18 cellular contexts compared by ENCODE assay signal in the genomic region with DNA sequence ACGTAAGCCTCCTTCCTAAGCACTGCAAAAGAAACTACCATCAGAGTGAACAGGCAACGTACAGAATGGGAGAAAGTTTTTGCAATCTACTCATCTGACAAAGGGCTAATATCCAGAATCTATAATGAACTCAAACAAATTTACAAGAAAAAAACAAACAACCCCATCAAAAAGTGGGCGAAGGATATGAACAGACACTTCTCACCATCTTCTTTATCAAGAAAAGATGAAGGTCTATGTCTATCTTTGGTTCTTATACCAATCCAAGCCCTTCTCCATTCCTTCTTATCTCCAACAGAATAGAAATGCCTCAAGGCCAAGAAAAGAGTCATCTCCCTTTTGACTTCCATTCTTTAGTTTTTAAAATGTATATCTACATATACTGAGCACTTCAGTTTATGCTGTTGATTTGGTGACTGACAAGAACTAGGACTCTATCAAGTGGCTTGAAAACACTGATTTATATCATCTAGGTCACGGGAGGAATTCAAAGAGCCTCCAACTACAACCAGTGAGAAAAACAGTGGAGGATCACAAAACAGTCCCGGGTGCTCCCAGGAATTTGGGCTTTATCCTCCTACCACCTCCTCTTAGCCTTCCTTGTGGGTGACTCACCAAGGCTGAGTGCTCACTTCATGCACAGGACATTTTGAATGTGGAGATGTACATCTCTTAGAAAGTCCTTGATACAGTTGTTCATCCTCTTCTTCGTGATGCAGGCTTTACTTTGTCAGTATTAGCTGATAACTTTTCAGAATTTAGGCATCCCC. TPM values are rescaled to one million over a fixed set of nuclear protein-coding genes. Genes with fewer than 3 reads are reported as not detected.
DNase-seq lines count a peak whose midpoint lies in the region; ATAC-seq, FAIRE-seq and TF ChIP-seq lines count a peak whose summit lies in the region.
"Had no signal": no experiment of that assay in that cellular context is flagged by ENCODE, and none has a peak within 500 bp of the region (broad histone marks: within the 10 kb centered on the region; RNA-seq: fewer than 3 reads in every experiment).

No MANE protein-coding gene starts in this region.

- H3K4me1 ChIP-seq in CD4-positive, alpha-beta memory T cell (ENCODE audit: insufficient read depth, low read length), result peaks cover 16% of the 10 kb centered on the region
- peaks cover 5 to 23% of the 10 kb centered on the region in 2 experiments; a peak in 3 of 4 replicates for H3K4me1 ChIP-seq in HCT116 (ENCODE audit: control insufficient read depth in 1 of 2, insufficient read depth in 2 of 2, low read length in 2 of 2)
- peaks cover 7 to 18% of the 10 kb centered on the region in 2 experiments; a peak in 4 of 5 replicates for H3K4me1 ChIP-seq in K562 (replicated peaks in 1 of 2; ENCODE audit: control insufficient read depth in 2 of 2, insufficient read depth in 2 of 2, low read length in 2 of 2)
- peaks cover 12% of the 10 kb centered on the region for H3K4me1 ChIP-seq in PC-9 (replicated peaks; ENCODE audit: insufficient read depth)

- DNase-seq in CD4-positive, alpha-beta memory T cell, result no peak
- DNase-seq in HCT116 (ENCODE audit: low read depth, low spot score) (no peak), K562 (ENCODE audit: extremely low read depth in 1 of 4, low spot score in 3 of 4) (no peak), islet precursor cell (peak; percentile 73), left lobe of liver (ENCODE audit: low spot score) (no peak), PC-9 (no peak)
- no peak for DNase-seq in activated T-cell treated with anti-CD3 and anti-CD28 coated beads, Interleukin-2, amount 50 U/mL, for 72 hours
- DNase-seq: activated CD8-positive, alpha-beta memory T cell treated with anti-CD3 and anti-CD28 coated beads for 24 hours; activated gamma-delta T cell treated with Interleukin-2 at 50 U/mL for 16 hours; central memory CD4-positive, alpha-beta T cell; KBM-7; NCI-H1436; NCI-H446 had no signal

- no peak for ATAC-seq in HCT116
- ATAC-seq in K562, result no peak
- no peak for ATAC-seq in HG03196 (IDR thresholded peaks at IDR 0.05; ENCODE audit: unreplicated experiment)
- ATAC-seq in left lobe of liver, result no peak
- no peak for ATAC-seq in activated T-cell treated with anti-CD3 and anti-CD28 coated beads, Interleukin-2, amount 50 U/mL, for 72 hours (replicated peaks in 1 of 2)

- H3K9ac ChIP-seq in HCT116 (ENCODE audit: low read length) (no peak overlapping the region), K562 (ENCODE audit: insufficient read depth in 1 of 2, low read depth in 2 of 2, low read length in 2 of 2) (no peak overlapping the region)

- H3K27ac Mint-ChIP-seq in CD4-positive, alpha-beta memory T cell, result peak overlapping the region in 6 of 7 donors; percentile 28 to 73 (median 50)
- H3K27ac Mint-ChIP-seq in activated T-cell treated with anti-CD3 and anti-CD28 coated beads, Interleukin-2, amount 50 U/mL, for 72 hours, result no peak overlapping the region

- H3K36me3 Mint-ChIP-seq in CD4-positive, alpha-beta memory T cell, result peaks cover 0 to 20% of the 10 kb centered on the region in 2 donors
- peaks cover 0 to 1% of the 10 kb centered on the region in 2 donors for H3K36me3 Mint-ChIP-seq in activated T-cell treated with anti-CD3 and anti-CD28 coated beads, Interleukin-2, amount 50 U/mL, for 72 hours (ENCODE audit: insufficient read depth in 2 of 2)
- H3K36me3 Mint-ChIP-seq: CD4-positive, CD25-positive, alpha-beta regulatory T cell had no signal

- no peaks in the 10 kb centered on the region for H3K9me3 Mint-ChIP-seq in CD4-positive, alpha-beta memory T cell
- no peaks in the 10 kb centered on the region for H3K9me3 Mint-ChIP-seq in activated T-cell treated with anti-CD3 and anti-CD28 coated beads, Interleukin-2, amount 50 U/mL, for 72 hours
- H3K9me3 Mint-ChIP-seq: CD4-positive, CD25-positive, alpha-beta regulatory T cell had no signal

- TF ChIP-seq POLR2A in HCT116 (IDR thresholded peaks at IDR 0.05; ENCODE audit: borderline replicate concordance, extremely low read depth, insufficient read depth, insufficient read length), result no peak
- TF ChIP-seq POLR2A in K562 (conservative IDR thresholded peaks at IDR 0.05), result no peak

- CTCF ChIA-PET in CD4-positive, alpha-beta memory T cell (lab: Charles Lee; ENCODE audit: partially characterized antibody), result interaction anchor here (0.9 kb wide), 1 partner anchor 635 kb away, joined by 3 read pairs; no protein-coding TSS in a partner anchor
- CTCF ChIA-PET in HCT116 (lab: Charles Lee) (no interaction called here), K562 (lab: Yijun Ruan, JAX; ENCODE audit: low intra/inter-chr PET ratio) (no interaction called here), PC-9 (lab: Charles Lee) (no interaction called here)

- H3K4me3 ChIP-seq in CD4-positive, alpha-beta memory T cell (ENCODE audit: low read length in 2 of 2), result no peak overlapping the region
- no peak overlapping the region for H3K4me3 ChIP-seq in HCT116 (replicated peaks in 1 of 2; ENCODE audit: low read depth in 1 of 2, low read length in 2 of 2)
- no peak overlapping the region for H3K4me3 ChIP-seq in K562
- H3K4me3 ChIP-seq in PC-9, result no peak overlapping the region
- H3K4me3 ChIP-seq: SK-N-MC had no signal

- 29% methylated on average over 6 of the region's 6 CpGs for WGBS in K562 (ENCODE audit: insufficient coverage, low coverage, missing lambda C conversion rate)

- TF ChIP-seq EP300 in K562 (IDR thresholded peaks at IDR 0.05; ENCODE audit: low read length), result no peak

- H3K4me2 ChIP-seq in HCT116 (ENCODE audit: low read length) (0 out of 2 replicates have a peak overlapping the region, but pooled peaks have one; percentile 11), K562 (ENCODE audit: insufficient read depth, low read length) (no peak overlapping the region), PC-9 (no peak overlapping the region)

- no peaks in the 10 kb centered on the region for H3K27me3 Mint-ChIP-seq in CD4-positive, alpha-beta memory T cell
- no peaks in the 10 kb centered on the region for H3K27me3 Mint-ChIP-seq in activated T-cell treated with anti-CD3 and anti-CD28 coated beads, Interleukin-2, amount 50 U/mL, for 72 hours (ENCODE audit: low read depth)
- H3K27me3 Mint-ChIP-seq: CD4-positive, CD25-positive, alpha-beta regulatory T cell had no signal

- H2AFZ ChIP-seq in HCT116 (ENCODE audit: low read depth, low read length, poor library complexity, severe bottlenecking) (peak overlapping the region; percentile 52), K562 (ENCODE audit: low read depth, low read length) (no peak overlapping the region), PC-9 (no peak overlapping the region)

- no peak for FAIRE-seq in K562 (lab: Jason Lieb, UNC)
- FAIRE-seq: TTC549 had no signal

- H3F3A ChIP-seq in PC-9 (ENCODE audit: insufficient read depth, low read depth), result no peaks in the 10 kb centered on the region

- no peaks in the 10 kb centered on the region for H3K36me3 ChIP-seq in CD4-positive, alpha-beta memory T cell (ENCODE audit: insufficient read depth, low read length)
- no peaks in the 10 kb centered on the region for H3K36me3 ChIP-seq in HCT116 (ENCODE audit: control insufficient read depth in 1 of 2, insufficient read depth in 2 of 2, low read length in 2 of 2)
- H3K36me3 ChIP-seq in K562 (ENCODE audit: control insufficient read depth, insufficient read depth, low read length), result no peaks in the 10 kb centered on the region
- no peaks in the 10 kb centered on the region for H3K36me3 ChIP-seq in PC-9 (ENCODE audit: low read depth)

- H3K4me3 Mint-ChIP-seq in CD4-positive, alpha-beta memory T cell, result peak overlapping the region in 7 of 8 donors; percentile 9 to 69 (median 21)
- H3K4me3 Mint-ChIP-seq in activated T-cell treated with anti-CD3 and anti-CD28 coated beads, Interleukin-2, amount 50 U/mL, for 72 hours, result no peak overlapping the region
- H3K4me3 Mint-ChIP-seq: CD4-positive, CD25-positive, alpha-beta regulatory T cell had no signal

- no peaks in the 10 kb centered on the region for H3K27me3 ChIP-seq in CD4-positive, alpha-beta memory T cell (ENCODE audit: insufficient read depth, low read length)
- no peaks in the 10 kb centered on the region for H3K27me3 ChIP-seq in HCT116 (ENCODE audit: insufficient read depth, low read length)
- H3K27me3 ChIP-seq in K562 (ENCODE audit: control insufficient read depth in 2 of 2, insufficient read depth in 2 of 2, low read length in 2 of 2), result peaks cover 0 to 8% of the 10 kb centered on the region in 2 experiments; a peak in 1 of 5 replicates
- H3K27me3 ChIP-seq in PC-9 (ENCODE audit: insufficient read depth, low read depth), result no peaks in the 10 kb centered on the region

- no peaks in the 10 kb centered on the region for H3K9me2 ChIP-seq in HCT116 (ENCODE audit: insufficient read depth)
- no peaks in the 10 kb centered on the region; the same call in 1 of the 2 replicates for H3K9me2 ChIP-seq in PC-9 (ENCODE audit: insufficient read depth)

- TF ChIP-seq CTCF in HCT116 (IDR thresholded peaks at IDR 0.05 in 2 of 3, conservative IDR thresholded peaks at IDR 0.05 in 1 of 3; ENCODE audit: borderline replicate concordance in 1 of 3, insufficient read depth in 1 of 3, low read depth in 2 of 3, low read length in 2 of 3) (no peak), K562 (IDR thresholded peaks at IDR 0.05 in 2 of 3, conservative IDR thresholded peaks at IDR 0.05 in 1 of 3; ENCODE audit: insufficient read depth in 2 of 3, low read depth in 1 of 3, low read length in 3 of 3) (no peak), PC-9 (conservative IDR thresholded peaks at IDR 0.05) (no peak)

- RAD21 ChIA-PET in HCT116 (lab: Charles Lee; ENCODE audit: low non-redundant PET in 1 of 2, low total read pairs in 2 of 2, uncharacterized antibody in 2 of 2, unreplicated experiment in 2 of 2), result no interaction called here

- intact Hi-C loops in CD4-positive, alpha-beta memory T cell (cut with micrococcal nuclease), result no loop called here
- intact Hi-C loops in HCT116 (cut with micrococcal nuclease), result loop anchor here (2.0 to 10.0 kb wide), 2 partner anchors 20 to 488 kb away; no protein-coding TSS in a partner anchor
- intact Hi-C loops in K562 (cut with micrococcal nuclease), result loop anchor here (1.0 kb wide), 1 partner anchor 11 kb away; no protein-coding TSS in a partner anchor
- intact Hi-C loops in PC-9 (cut with micrococcal nuclease; ENCODE audit: unreplicated experiment), result no loop called here

- H3K9me1 ChIP-seq in K562 (ENCODE audit: control insufficient read depth, insufficient read depth, low read length), result no peaks in the 10 kb centered on the region

- H4K20me1 ChIP-seq in HCT116 (ENCODE audit: insufficient read depth) (no peaks in the 10 kb centered on the region), K562 (replicated peaks; ENCODE audit: control insufficient read depth, insufficient read depth, low read length) (no peaks in the 10 kb centered on the region), PC-9 (ENCODE audit: insufficient read depth) (no peaks in the 10 kb centered on the region)

- H3K27ac ChIP-seq in CD4-positive, alpha-beta memory T cell (ENCODE audit: low read depth, low read length), result no peak overlapping the region
- H3K27ac ChIP-seq in HCT116 (ENCODE audit: low read depth, low read length) (no peak overlapping the region), K562 (ENCODE audit: extremely low read depth, low read depth, low read length) (no peak overlapping the region), PC-9 (no peak overlapping the region)
- H3K27ac ChIP-seq: SK-N-MC had no signal

- peaks cover 15 to 36% (median 23%) of the 10 kb centered on the region in 4 donors for H3K4me1 Mint-ChIP-seq in CD4-positive, alpha-beta memory T cell
- peaks cover 26% of the 10 kb centered on the region for H3K4me1 Mint-ChIP-seq in activated T-cell treated with anti-CD3 and anti-CD28 coated beads, Interleukin-2, amount 50 U/mL, for 72 hours (ENCODE audit: low read depth)

- POLR2A ChIA-PET in CD4-positive, alpha-beta memory T cell (lab: Charles Lee; ENCODE audit: partially characterized antibody), result no interaction called here
- POLR2A ChIA-PET in HCT116 (lab: Charles Lee), result no interaction called here
- POLR2A ChIA-PET in K562 (lab: Yijun Ruan, JAX), result interaction anchor here (1.0 to 1.3 kb wide), 3 partner anchors 8 to 17 kb away, joined by 3 to 5 read pairs (median 3); no protein-coding TSS in a partner anchor
- POLR2A ChIA-PET in PC-9 (lab: Charles Lee; ENCODE audit: unreplicated experiment), result no interaction called here

- BruUV-seq in HCT116 (replicated peaks; lab: Mats Ljungman, UMichigan), result no TSS peak
- BruUV-seq in K562 (replicated peaks; lab: Mats Ljungman, UMichigan), result no TSS peak
- BruUV-seq in PC-9 (replicated peaks; lab: Mats Ljungman, UMichigan), result no TSS peak

- no peaks in the 10 kb centered on the region for H3K9me3 ChIP-seq in CD4-positive, alpha-beta memory T cell (ENCODE audit: control insufficient read depth in 1 of 2, low read length in 2 of 2)
- H3K9me3 ChIP-seq in HCT116 (ENCODE audit: control insufficient read depth in 1 of 2, insufficient read depth in 1 of 2, low read depth in 1 of 2, low read length in 2 of 2), result no peaks in the 10 kb centered on the region
- no peaks in the 10 kb centered on the region for H3K9me3 ChIP-seq in K562 (replicated peaks; ENCODE audit: control insufficient read depth, insufficient read depth, low read depth, low read length)
- H3K9me3 ChIP-seq in PC-9 (ENCODE audit: insufficient read depth, low read depth), result no peaks in the 10 kb centered on the region

- in situ Hi-C loops in K562 (cut with MboI), result no loop called here

- H3K79me2 ChIP-seq in HCT116 (ENCODE audit: insufficient read depth, low read length) (no peaks in the 10 kb centered on the region), K562 (ENCODE audit: control insufficient read depth, insufficient read depth, low read length) (no peaks in the 10 kb centered on the region), PC-9 (ENCODE audit: low read depth) (no peaks in the 10 kb centered on the region)

- no peak for TF ChIP-seq RAD21 in HCT116 (IDR thresholded peaks at IDR 0.05; ENCODE audit: low read depth)
- TF ChIP-seq RAD21 in K562 (CRISPR knock-in tag; conservative IDR thresholded peaks at IDR 0.05 in 1 of 2, IDR thresholded peaks at IDR 0.05 in 1 of 2), result no peak

RNA-seq across cellular contexts. Expression of a gene that starts 15.3 kb away (rescaled TPM):
- under 1 TPM; 0.61 to 0.73 TPM for total RNA-seq in CD4-positive, alpha-beta memory T cell
- not detected for polyA plus RNA-seq in CD4-positive, alpha-beta memory T cell
- not detected for total RNA-seq in HCT116 (2021; ENCODE audit: unreplicated experiment)
- not detected in 2 replicates for polyA plus RNA-seq in HCT116 (2012)
- 0.69 and 0.83 TPM in 2 replicates for total RNA-seq in K562 (2011; cell fraction: chromatin; rRNA removed; ENCODE audit: low replicate concordance)
- total RNA-seq in K562 (2011; cell fraction: nucleolus; rRNA removed), result 0.50 and 1.4 TPM in 2 replicates
- total RNA-seq in K562 (2011; cell fraction: nucleoplasm; rRNA removed), result 2.1 and 2.3 TPM in 2 replicates
- not detected in 2 replicates for total RNA-seq in K562 (2014; rRNA removed)
- total RNA-seq in K562 (2014; rRNA removed; fragmentation: Illumina TruSeq; extraction: Trizol), result not detected in 2 replicates
- total RNA-seq in K562 (2015; rRNA removed; fragmentation: Illumina TruSeq; extraction: Trizol), result not detected in 2 replicates
- not detected in 2 replicates for total RNA-seq in K562 (2021)
- not detected in 2 replicates for polyA plus RNA-seq in K562 (2011; rRNA removed)
- not detected in 2 replicates for polyA plus RNA-seq in K562 (2011; cell fraction: cytosol; rRNA removed)
- 0.14 and 0.17 TPM in 2 replicates for polyA plus RNA-seq in K562 (2011; cell fraction: nucleus; rRNA removed)
- 0.18 TPM in 1 of 2 replicates, not detected in the other for polyA plus RNA-seq in K562 (2012)
- polyA plus RNA-seq in K562 (2014; fragmentation: Illumina TruSeq; extraction: Trizol), result not detected in 2 replicates
- polyA plus RNA-seq in K562 (2014; fragmentation: Nextera tagmentation; extraction: Ambion mirVana), result not detected
- polyA plus RNA-seq in K562 (2014; rRNA removed), result not detected in 2 replicates
- polyA minus RNA-seq in K562 (2011; rRNA and poly(A)+ RNA removed), result 0.36 and 0.39 TPM in 2 replicates
- not detected in 2 replicates for polyA minus RNA-seq in K562 (2011; cell fraction: cytosol; rRNA and poly(A)+ RNA removed)
- polyA minus RNA-seq in K562 (2011; cell fraction: nucleus; rRNA and poly(A)+ RNA removed), result 0.67 and 0.81 TPM in 2 replicates
- 0.45 TPM for total RNA-seq in left lobe of liver
- not detected in 2 replicates for total RNA-seq in PC-9 (2021)
- total RNA-seq in activated T-cell treated with anti-CD3 and anti-CD28 coated beads, Interleukin-2, amount 50 U/mL, for 72 hours, result not detected
- total RNA-seq: myocyte had no signal
- polyA plus RNA-seq: CD4-positive, CD25-positive, alpha-beta regulatory T cell had no signal

RNA-seq across cellular contexts. Expression of a gene that starts 49.7 kb away (rescaled TPM):
- total RNA-seq in CD4-positive, alpha-beta memory T cell, result 1 to 10 TPM in 1 of 2 experiments, under 1 TPM in 1; 0.36 to 1.4 TPM
- polyA plus RNA-seq in CD4-positive, alpha-beta memory T cell, result under 1 TPM; 0.89 to 0.94 TPM
- not detected for total RNA-seq in HCT116 (2021; ENCODE audit: unreplicated experiment)
- not detected in 2 replicates for polyA plus RNA-seq in HCT116 (2012)
- 1.6 and 5.5 TPM in 2 replicates for total RNA-seq in K562 (2011; cell fraction: chromatin; rRNA removed; ENCODE audit: low replicate concordance)
- 1.0 and 1.1 TPM in 2 replicates for total RNA-seq in K562 (2011; cell fraction: nucleolus; rRNA removed)
- total RNA-seq in K562 (2011; cell fraction: nucleoplasm; rRNA removed), result 0.88 and 3.2 TPM in 2 replicates
- total RNA-seq in K562 (2014; rRNA removed), result not detected in 2 replicates
- not detected in 2 replicates for total RNA-seq in K562 (2014; rRNA removed; fragmentation: Illumina TruSeq; extraction: Trizol)
- total RNA-seq in K562 (2015; rRNA removed; fragmentation: Illumina TruSeq; extraction: Trizol), result not detected in 2 replicates
- not detected in 2 replicates for total RNA-seq in K562 (2021)
- polyA plus RNA-seq in K562 (2011; rRNA removed), result 0.08 TPM in 2 replicates
- not detected in 2 replicates for polyA plus RNA-seq in K562 (2011; cell fraction: cytosol; rRNA removed)
- polyA plus RNA-seq in K562 (2011; cell fraction: nucleus; rRNA removed), result 0.33 and 0.53 TPM in 2 replicates
- polyA plus RNA-seq in K562 (2012), result 0.08 and 0.14 TPM in 2 replicates
- polyA plus RNA-seq in K562 (2014; fragmentation: Illumina TruSeq; extraction: Trizol), result not detected in 2 replicates
- not detected for polyA plus RNA-seq in K562 (2014; fragmentation: Nextera tagmentation; extraction: Ambion mirVana)
- polyA plus RNA-seq in K562 (2014; rRNA removed), result 0.28 TPM in 1 of 2 replicates, not detected in the other
- 0.27 and 0.46 TPM in 2 replicates for polyA minus RNA-seq in K562 (2011; rRNA and poly(A)+ RNA removed)
- not detected in 2 replicates for polyA minus RNA-seq in K562 (2011; cell fraction: cytosol; rRNA and poly(A)+ RNA removed)
- polyA minus RNA-seq in K562 (2011; cell fraction: nucleus; rRNA and poly(A)+ RNA removed), result 0.54 and 0.67 TPM in 2 replicates
- total RNA-seq in left lobe of liver, result 0.38 TPM
- total RNA-seq in PC-9 (2021), result not detected in 2 replicates
- not detected for total RNA-seq in activated T-cell treated with anti-CD3 and anti-CD28 coated beads, Interleukin-2, amount 50 U/mL, for 72 hours
- total RNA-seq: myocyte had no signal

Comparison
In these comparisons a context has a peak if more than half of its experiments do, and no peak if none do; other contexts are left out.
1. H3K4me3 Mint-ChIP-seq: peak in CD4-positive, alpha-beta memory T cell (7 of 8); none in activated T-cell treated with anti-CD3 and anti-CD28 coated beads, Interleukin-2, amount 50 U/mL, for 72 hours (0 of 2).
2. intact Hi-C loops: an anchor here in HCT116 (2.0 to 10.0 kb wide) and K562 (1.0 kb wide); none called in CD4-positive, alpha-beta memory T cell and PC-9.